8 cellular contexts compared by ENCODE assay signal in the genomic region with DNA sequence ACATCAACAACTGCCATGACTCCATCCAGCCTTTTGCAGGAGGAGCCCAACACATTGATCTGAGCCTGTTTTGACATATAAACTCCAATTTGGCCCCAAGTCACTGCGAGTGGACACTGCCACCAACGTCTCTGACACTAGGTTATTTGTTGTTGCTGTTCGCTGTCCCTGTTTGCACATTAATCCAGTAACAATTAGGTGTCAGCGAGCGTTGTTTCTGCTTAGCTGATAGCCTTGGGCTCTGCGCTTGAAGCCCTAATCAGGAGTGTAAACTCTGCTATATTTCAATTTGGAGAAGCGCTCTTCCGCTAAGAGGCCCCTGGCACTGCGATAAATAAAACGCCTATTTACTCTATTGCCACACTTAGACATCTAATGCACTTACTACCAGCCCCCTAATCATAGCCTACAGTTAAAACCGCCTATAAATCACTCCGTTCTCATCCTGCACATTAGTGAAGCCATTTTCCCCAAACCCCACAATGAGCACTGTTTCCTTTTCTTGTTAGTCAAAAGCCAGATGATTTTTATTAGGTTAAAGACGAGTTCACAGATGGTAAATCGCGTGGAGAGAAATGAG.
DNase-seq lines count a peak whose midpoint lies in the region; ATAC-seq, FAIRE-seq and TF ChIP-seq lines count a peak whose summit lies in the region.

No MANE protein-coding gene starts in this region.

- no peak overlapping the region for H3K27ac ChIP-seq in H1 (ENCODE audit: low read depth, low read length)
- no peak overlapping the region for H3K27ac ChIP-seq in rectal smooth muscle tissue (ENCODE audit: low read depth, low read length)

- no peak overlapping the region for H2AFZ ChIP-seq in H1 (ENCODE audit: low read length)

- no peak overlapping the region for H3K56ac ChIP-seq in H1 (replicated peaks; ENCODE audit: insufficient read length, low read depth, low read length)

- H2AK5ac ChIP-seq in H1 (ENCODE audit: low read depth, low read length) = no peak overlapping the region

- TF ChIP-seq EP300 in H1 (IDR thresholded peaks at IDR 0.05; ENCODE audit: borderline replicate concordance in 1 of 2, low read depth in 2 of 2, low read length in 2 of 2) = no peak

- WGBS in H1 (ENCODE audit: extremely low coverage in 1 of 2, insufficient coverage in 1 of 2, insufficient read length in 1 of 2, insufficient replicate concordance in 2 of 2, low coverage in 1 of 2, low lambda C conversion rate in 2 of 2, missing lambda C conversion rate in 1 of 2), 2 experiments = 22% methylated on average over 15 of the region's 15 CpGs; no CpG with 5 or more reads in 1 of the 2 experiments

- H2BK15ac ChIP-seq in H1 (ENCODE audit: low read length) = no peak overlapping the region

- FAIRE-seq in H1 (lab: Jason Lieb, UNC) = no peak

- H3K36me3 ChIP-seq in H1 (ENCODE audit: control insufficient read depth in 2 of 4, insufficient read depth in 4 of 4, low read length in 3 of 4) = no peaks in the 10 kb centered on the region
- H3K36me3 ChIP-seq in rectal smooth muscle tissue (ENCODE audit: control insufficient read depth, insufficient read depth, low read length) = no peaks in the 10 kb centered on the region

- peaks cover 4 to 12% (median 6%) of the 10 kb centered on the region in 4 experiments for H3K4me1 ChIP-seq in H1 (replicated peaks in 1 of 4; ENCODE audit: control insufficient read depth in 3 of 4, insufficient read depth in 4 of 4, low read length in 3 of 4)
- H3K4me1 ChIP-seq in rectal smooth muscle tissue (ENCODE audit: control insufficient read depth, insufficient read depth, low read length) = peaks cover 4% of the 10 kb centered on the region

- H3K9ac ChIP-seq in H1 (replicated peaks in 1 of 4; ENCODE audit: extremely low read depth in 1 of 4, low read depth in 3 of 4, low read length in 3 of 4) = no peak overlapping the region
- H3K9ac ChIP-seq in rectal smooth muscle tissue (ENCODE audit: low read length) = no peak overlapping the region

- no peak for TF ChIP-seq CTCF in H1 (IDR thresholded peaks at IDR 0.05; ENCODE audit: control extremely low read depth in 1 of 3, insufficient read depth in 1 of 3, low read depth in 1 of 3, low read length in 3 of 3)

- H3K23ac ChIP-seq in H1 (ENCODE audit: insufficient read length) = no peak overlapping the region

- no peak for ATAC-seq in GM19455 (IDR thresholded peaks at IDR 0.05; ENCODE audit: unreplicated experiment)
- no peak for ATAC-seq in GM21529 (IDR thresholded peaks at IDR 0.05; ENCODE audit: unreplicated experiment)

- POLR2A ChIA-PET in H1 (lab: Charles Lee; ENCODE audit: partially characterized antibody) = interaction anchor here (1.2 kb wide), 1 partner anchor 122 kb away, joined by 3 read pairs; no protein-coding TSS in a partner anchor

- H3K23me2 ChIP-seq in H1 (ENCODE audit: low read depth, low read length) = no peaks in the 10 kb centered on the region; the same call in none of the 2 replicates

- TF ChIP-seq RAD21 in H1 (IDR thresholded peaks at IDR 0.05 in 1 of 2, conservative IDR thresholded peaks at IDR 0.05 in 1 of 2; ENCODE audit: low read depth in 2 of 2, low read length in 2 of 2) = no peak

- H3K18ac ChIP-seq in H1 (ENCODE audit: extremely low read depth, low read length) = no peak overlapping the region

- H3K4me2 ChIP-seq in H1 (ENCODE audit: insufficient read depth in 1 of 2, low read depth in 2 of 2, low read length in 2 of 2) = peak overlapping the region; percentile 62 to 64

- H2BK12ac ChIP-seq in H1 (ENCODE audit: low read depth, low read length) = no peak overlapping the region

- CTCF ChIA-PET in H1 (lab: Charles Lee; ENCODE audit: partially characterized antibody) = interaction anchor here (1.0 to 2.0 kb wide), 5 partner anchors 9 to 332 kb away, joined by 3 to 8 read pairs (median 3); no protein-coding TSS in a partner anchor

- H4K91ac ChIP-seq in H1 (replicated peaks; ENCODE audit: insufficient read length, low read length) = no peak overlapping the region

- H4K20me1 ChIP-seq in H1 (replicated peaks in 1 of 2; ENCODE audit: control insufficient read depth in 1 of 2, insufficient read depth in 2 of 2, low read length in 2 of 2) = peaks cover 2 to 7% of the 10 kb centered on the region in 2 experiments

- H2BK20ac ChIP-seq in H1 (ENCODE audit: low read length) = no peak overlapping the region

- no peaks in the 10 kb centered on the region for H3K9me3 ChIP-seq in H1 (ENCODE audit: insufficient read depth in 2 of 2, low read depth in 1 of 2, low read length in 1 of 2)

- H3K4ac ChIP-seq in H1 (replicated peaks; ENCODE audit: insufficient read length, low read depth, low read length) = no peak overlapping the region

- H2BK120ac ChIP-seq in H1 (replicated peaks; ENCODE audit: low read depth, low read length) = no peak overlapping the region

- H3K27me3 ChIP-seq in H1 (replicated peaks in 1 of 4; ENCODE audit: control insufficient read depth in 3 of 4, extremely low read depth in 1 of 4, insufficient read depth in 3 of 4, low read length in 3 of 4) = peaks cover 35 to 69% (median 54%) of the 10 kb centered on the region in 4 experiments
- peaks cover 21% of the 10 kb centered on the region for H3K27me3 ChIP-seq in rectal smooth muscle tissue (ENCODE audit: control insufficient read depth, insufficient read depth, low read length)

- no peak overlapping the region for H4K8ac ChIP-seq in H1 (ENCODE audit: extremely low read depth, insufficient read depth, low read length)

- H3K79me1 ChIP-seq in H1 (ENCODE audit: low read depth, low read length) = no peaks in the 10 kb centered on the region

- H3K4me3 ChIP-seq in GM08714 (ENCODE audit: low read length) (peak overlapping the region; percentile 20; the same call in 1 of the 2 replicates), H1 (ENCODE audit: extremely low read depth in 1 of 4, insufficient read depth in 2 of 4, low read depth in 3 of 4, low read length in 4 of 4) (peak overlapping the region in 3 of 4 experiments; percentile 9 to 54 (median 34); a peak in 4 of 8 replicates), rectal smooth muscle tissue (ENCODE audit: low read length) (peak overlapping the region; percentile 53)

- no peak overlapping the region for H4K5ac ChIP-seq in H1 (ENCODE audit: insufficient read length, low read depth, low read length)

- no peak overlapping the region for H2BK5ac ChIP-seq in H1 (ENCODE audit: low read depth, low read length)

- DNase-seq in NCI-H1417 treated with DMSO at 0.1 percent for 48 hours (lab: John Stamatoyannopoulos, UW) = peak; percentile 75
- no peak for DNase-seq in H1 (ENCODE audit: low read depth in 1 of 2, low spot score in 2 of 2)
- DNase-seq in ecto neural progenitor cell (ENCODE audit: low spot score) = no peak
- no peak for DNase-seq in NCI-H2196 (lab: John Stamatoyannopoulos, UW; ENCODE audit: unreplicated experiment)

- TF ChIP-seq POLR2A in H1 (IDR thresholded peaks at IDR 0.05; ENCODE audit: control extremely low read depth in 1 of 2, low read depth in 2 of 2, low read length in 2 of 2) = no peak

- no peaks in the 10 kb centered on the region for H3K79me2 ChIP-seq in H1 (ENCODE audit: control insufficient read depth in 1 of 2, insufficient read depth in 2 of 2, low read length in 2 of 2)

- H3K14ac ChIP-seq in H1 (ENCODE audit: insufficient read length) = no peak overlapping the region

TF ChIP-seq in H1, 55 proteins besides CTCF, POLR2A, EP300 and RAD21:
- no peak for TF ChIP-seq TAF7 (optimal IDR thresholded peaks at IDR 0.05; ENCODE audit: borderline replicate concordance, low read depth, low read length)
- peak; percentile 73 for TF ChIP-seq RNF2 (IDR thresholded peaks at IDR 0.05; ENCODE audit: borderline replicate concordance, low read depth, low read length, missing control alignments, poor library complexity, severe bottlenecking)
